ENCODE assay signal across 8 cellular contexts in genomic region chr9:83583151-83584014, GRCh38. TPM values are rescaled to one million over a fixed set of nuclear protein-coding genes. Genes with fewer than 3 reads are reported as not detected.
DNase-seq lines count a peak whose midpoint lies in the region; ATAC-seq and TF ChIP-seq lines count a peak whose summit lies in the region.

No MANE protein-coding gene starts in this region.

- no peak overlapping the region for H2AK5ac ChIP-seq in mesenchymal stem cell (ENCODE audit: low read length, severe bottlenecking)

- H3K4me3 Mint-ChIP-seq in effector memory CD8-positive, alpha-beta T cell = no peak overlapping the region

- no peak overlapping the region for H4K91ac ChIP-seq in mesenchymal stem cell (ENCODE audit: low read length)

- H3K4me1 Mint-ChIP-seq in effector memory CD8-positive, alpha-beta T cell (ENCODE audit: low read depth in 2 of 2) = no peaks in the 10 kb centered on the region

- ATAC-seq in GM18868 (IDR thresholded peaks at IDR 0.05; ENCODE audit: unreplicated experiment) (peak; percentile 93), SK-N-SH treated with all-trans-retinoic acid at 6 μM for 48 hours (peak; percentile 91), aorta (ENCODE audit: low FRiP score) (peak; percentile 89)
- ATAC-seq in effector memory CD8-positive, alpha-beta T cell (replicated peaks) = no peak

- H4K8ac ChIP-seq in mesenchymal stem cell (ENCODE audit: low read length) = no peak overlapping the region

- no peaks in the 10 kb centered on the region for H3K79me1 ChIP-seq in mesenchymal stem cell (replicated peaks; ENCODE audit: low read length, poor library complexity, severe bottlenecking)

- H3K36me3 Mint-ChIP-seq in effector memory CD8-positive, alpha-beta T cell (ENCODE audit: insufficient read depth) = no peaks in the 10 kb centered on the region

- no peaks in the 10 kb centered on the region for H3K4me1 ChIP-seq in mesenchymal stem cell (ENCODE audit: control insufficient read depth, insufficient read depth, low read depth, low read length)
- H3K4me1 ChIP-seq in aorta (ENCODE audit: control insufficient read depth in 1 of 2, insufficient read depth in 2 of 2, low read length in 2 of 2) = peaks cover 0 to 1% of the 10 kb centered on the region in 2 donors
- no peaks in the 10 kb centered on the region for H3K4me1 ChIP-seq in effector memory CD4-positive, alpha-beta T cell (ENCODE audit: control insufficient read depth, insufficient read depth, low read length, poor library complexity, severe bottlenecking)

- H3K4ac ChIP-seq in mesenchymal stem cell (ENCODE audit: low read depth in 1 of 2, low read length in 2 of 2) = no peak overlapping the region

- no peak overlapping the region for H2BK12ac ChIP-seq in mesenchymal stem cell (ENCODE audit: low read length in 2 of 2)

- H3K27me3 ChIP-seq in mesenchymal stem cell (ENCODE audit: control insufficient read depth in 1 of 2, insufficient read depth in 1 of 2, low read length in 2 of 2) = no peaks in the 10 kb centered on the region
- H3K27me3 ChIP-seq in aorta (ENCODE audit: control insufficient read depth in 1 of 2, insufficient read depth in 2 of 2, low read length in 1 of 2) = no peaks in the 10 kb centered on the region
- no peaks in the 10 kb centered on the region for H3K27me3 ChIP-seq in effector memory CD4-positive, alpha-beta T cell (replicated peaks; ENCODE audit: control insufficient read depth, insufficient read depth, low read length, poor library complexity, severe bottlenecking)

- peak; percentile 5 for DNase-seq in CMK (ENCODE audit: low read depth)
- DNase-seq in HT-29 (ENCODE audit: low spot score) = peak; percentile 66
- DNase-seq in effector memory CD8-positive, alpha-beta T cell = peak; percentile 6 to 27 (median 15)
- DNase-seq in mesenchymal stem cell = peak; percentile 61
- DNase-seq in aorta = peak in 1 of 2 donors; percentile 70
- no peak for DNase-seq in effector memory CD4-positive, alpha-beta T cell

- H3K4me3 ChIP-seq in mesenchymal stem cell (ENCODE audit: insufficient read depth in 1 of 2, low read depth in 1 of 2, low read length in 2 of 2) (no peak overlapping the region), aorta (ENCODE audit: low read length in 2 of 2) (no peak overlapping the region)
- H3K4me3 ChIP-seq in effector memory CD4-positive, alpha-beta T cell (ENCODE audit: insufficient read depth, low read depth, low read length, poor library complexity, severe bottlenecking) = no peak overlapping the region

- no peaks in the 10 kb centered on the region for H3K9me3 Mint-ChIP-seq in effector memory CD8-positive, alpha-beta T cell

- H3K36me3 ChIP-seq in mesenchymal stem cell (ENCODE audit: control insufficient read depth in 1 of 2, insufficient read depth in 2 of 2, low read depth in 1 of 2, low read length in 2 of 2) (no peaks in the 10 kb centered on the region), aorta (ENCODE audit: control insufficient read depth in 1 of 2, insufficient read depth in 2 of 2, low read length in 1 of 2) (no peaks in the 10 kb centered on the region)
- no peaks in the 10 kb centered on the region for H3K36me3 ChIP-seq in effector memory CD4-positive, alpha-beta T cell (ENCODE audit: control insufficient read depth, insufficient read depth, low read length)

- no peak overlapping the region for H3K23ac ChIP-seq in mesenchymal stem cell (ENCODE audit: low read length in 2 of 2)

- H3K27ac ChIP-seq in mesenchymal stem cell (ENCODE audit: low read length, poor library complexity, severe bottlenecking) (no peak overlapping the region), aorta (ENCODE audit: low read depth in 1 of 2, low read length in 2 of 2) (no peak overlapping the region)
- no peak overlapping the region for H3K27ac ChIP-seq in effector memory CD4-positive, alpha-beta T cell (ENCODE audit: insufficient read depth, low read length, poor library complexity, severe bottlenecking)

- no peaks in the 10 kb centered on the region for H3K27me3 Mint-ChIP-seq in effector memory CD8-positive, alpha-beta T cell

- H3K27ac Mint-ChIP-seq in effector memory CD8-positive, alpha-beta T cell = no peak overlapping the region

- intact Hi-C loops in aorta (cut with DNase I) = no loop called here

- no peak overlapping the region for H2BK5ac ChIP-seq in mesenchymal stem cell (ENCODE audit: low read depth, low read length, poor library complexity, severe bottlenecking)

- H3K9me3 ChIP-seq in mesenchymal stem cell (ENCODE audit: control insufficient read depth, low read length) = peaks cover 12% of the 10 kb centered on the region
- no peaks in the 10 kb centered on the region for H3K9me3 ChIP-seq in aorta (ENCODE audit: control insufficient read depth, low read length)
- no peaks in the 10 kb centered on the region for H3K9me3 ChIP-seq in effector memory CD4-positive, alpha-beta T cell (ENCODE audit: control insufficient read depth, low read length)

- no peak overlapping the region for H2BK120ac ChIP-seq in mesenchymal stem cell (ENCODE audit: low read depth, low read length)

- no peak overlapping the region for H3K18ac ChIP-seq in mesenchymal stem cell (ENCODE audit: low read depth in 1 of 2, low read length in 2 of 2)

- no peak overlapping the region for H3K9ac ChIP-seq in mesenchymal stem cell (ENCODE audit: low read length)

- no peak overlapping the region for H3K14ac ChIP-seq in mesenchymal stem cell (ENCODE audit: low read length in 2 of 2)

- H3K4me2 ChIP-seq in mesenchymal stem cell (ENCODE audit: low read length, poor library complexity, severe bottlenecking) = no peak overlapping the region

- no peak overlapping the region for H2AFZ ChIP-seq in mesenchymal stem cell (ENCODE audit: low read depth, low read length)

- WGBS in mesenchymal stem cell = 71% methylated on average over 6 of the region's 6 CpGs
- WGBS in aorta, 2 donors = 61 to 62% methylated on average over 6 of the region's 6 CpGs

- no peak overlapping the region for H2BK15ac ChIP-seq in mesenchymal stem cell (ENCODE audit: low read depth, poor library complexity, severe bottlenecking)

TF ChIP-seq in SK-N-SH treated with all-trans-retinoic acid at 6 μM for 48 hours, 23 proteins besides CTCF, POLR2A, EP300 and RAD21:
- no peak for TF ChIP-seq BACH2 (CRISPR knock-in tag; IDR thresholded peaks at IDR 0.05; ENCODE audit: borderline replicate concordance)
- TF ChIP-seq ZNF565 (CRISPR knock-in tag; conservative IDR thresholded peaks at IDR 0.05; ENCODE audit: low read depth) = no peak
- no peak for TF ChIP-seq PPARA (CRISPR knock-in tag; IDR thresholded peaks at IDR 0.05; ENCODE audit: borderline replicate concordance)
- TF ChIP-seq ZNF8 (CRISPR knock-in tag; IDR thresholded peaks at IDR 0.05) = no peak
- TF ChIP-seq ESRRG (CRISPR knock-in tag; IDR thresholded peaks at IDR 0.05) = no peak
- TF ChIP-seq TCF4 (CRISPR knock-in tag; IDR thresholded peaks at IDR 0.05; ENCODE audit: borderline replicate concordance) = no peak
- no peak for TF ChIP-seq TOX (CRISPR knock-in tag; IDR thresholded peaks at IDR 0.05; ENCODE audit: borderline replicate concordance)
- TF ChIP-seq CSDC2 (CRISPR knock-in tag; IDR thresholded peaks at IDR 0.05) = no peak
- TF ChIP-seq TSHZ2 (CRISPR knock-in tag; IDR thresholded peaks at IDR 0.05) = no peak
- TF ChIP-seq ISL1 (CRISPR knock-in tag; IDR thresholded peaks at IDR 0.05) = no peak
- TF ChIP-seq, protein P1, sequence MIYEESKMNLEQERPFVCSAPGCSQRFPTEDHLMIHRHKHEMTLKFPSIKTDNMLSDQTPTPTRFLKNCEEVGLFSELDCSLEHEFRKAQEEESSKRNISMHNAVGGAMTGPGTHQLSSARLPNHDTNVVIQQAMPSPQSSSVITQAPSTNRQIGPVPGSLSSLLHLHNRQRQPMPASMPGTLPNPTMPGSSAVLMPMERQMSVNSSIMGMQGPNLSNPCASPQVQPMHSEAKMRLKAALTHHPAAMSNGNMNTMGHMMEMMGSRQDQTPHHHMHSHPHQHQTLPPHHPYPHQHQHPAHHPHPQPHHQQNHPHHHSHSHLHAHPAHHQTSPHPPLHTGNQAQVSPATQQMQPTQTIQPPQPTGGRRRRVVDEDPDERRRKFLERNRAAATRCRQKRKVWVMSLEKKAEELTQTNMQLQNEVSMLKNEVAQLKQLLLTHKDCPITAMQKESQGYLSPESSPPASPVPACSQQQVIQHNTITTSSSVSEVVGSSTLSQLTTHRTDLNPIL (CRISPR knock-in tag; IDR thresholded peaks at IDR 0.05; ENCODE audit: low read depth) = no peak
- TF ChIP-seq SNAI2 (CRISPR knock-in tag; IDR thresholded peaks at IDR 0.05) = no peak
- TF ChIP-seq ZFP30 (CRISPR knock-in tag; IDR thresholded peaks at IDR 0.05) = no peak
- no peak for TF ChIP-seq GLIS3 (CRISPR knock-in tag; IDR thresholded peaks at IDR 0.05)
- TF ChIP-seq ZNF70 (CRISPR knock-in tag; IDR thresholded peaks at IDR 0.05) = no peak
TF ChIP-seq in SK-N-SH treated with all-trans-retinoic acid at 6 μM for 48 hours: peak in this region for 0.

RNA-seq across cellular contexts. Expression of gene IDNK, which starts 39.6 kb away (rescaled TPM):
- 1.8 and 3.3 TPM in 2 replicates for total RNA-seq in HT-29 (2014; rRNA removed; shearing (Covaris generic))
- 2.4 TPM for polyA plus RNA-seq in mesenchymal stem cell (2013, experiment 1 of 2)
- polyA plus RNA-seq in mesenchymal stem cell (2013, experiment 2 of 2) = 2.6 TPM
- 1 to 10 TPM; 1.7 to 6.3 TPM for total RNA-seq in aorta
- polyA plus RNA-seq in aorta = 10 to 100 TPM in 1 of 2 donors, 1 to 10 TPM in 1; 8.3 to 21.8 TPM

RNA-seq across cellular contexts. Expression of gene FRMD3, which starts 45.2 kb away (rescaled TPM):
- 0.03 and 0.13 TPM in 2 replicates for total RNA-seq in HT-29 (2014; rRNA removed; shearing (Covaris generic))
- polyA plus RNA-seq in mesenchymal stem cell (2013, experiment 1 of 2) = 0.08 TPM
- 0.08 TPM for polyA plus RNA-seq in mesenchymal stem cell (2013, experiment 2 of 2)
- total RNA-seq in aorta = 1 to 10 TPM; 7.2 to 7.4 TPM
- polyA plus RNA-seq in aorta = 1 to 10 TPM; 1.8 to 4.8 TPM

Comparison
In these comparisons a context has a peak if more than half of its experiments do, and no peak if none do; other contexts are left out.
1. DNase-seq: peak in CMK (single experiment), HT-29 (single experiment), effector memory CD8-positive, alpha-beta T cell (3 of 3) and mesenchymal stem cell (single experiment); none in effector memory CD4-positive, alpha-beta T cell (0 of 3).